10 cellular contexts compared by ENCODE assay signal in genomic region chr21:32096411-32096810, GRCh38.
DNase-seq lines count a peak whose midpoint lies in the region; ATAC-seq and TF ChIP-seq lines count a peak whose summit lies in the region.
"Had no signal": no experiment of that assay in that cellular context is flagged by ENCODE, and none has a peak within 500 bp of the region (broad histone marks: within the 10 kb centered on the region; RNA-seq: fewer than 3 reads in every experiment).

No MANE protein-coding gene starts in this region.

- no peaks in the 10 kb centered on the region for H3K9me3 ChIP-seq in esophagus squamous epithelium
- H3K9me3 ChIP-seq in lower lobe of right lung = no peaks in the 10 kb centered on the region

- 32 to 35% methylated on average over 3 of the region's 3 CpGs for WGBS in esophagus squamous epithelium, 2 donors

- intact Hi-C loops in esophagus squamous epithelium (cut with DNase I) = no loop called here
- intact Hi-C loops in lower lobe of right lung (cut with DNase I) = no loop called here

- H3K4me3 ChIP-seq in foreskin fibroblast (ENCODE audit: low read depth in 1 of 2, low read length in 2 of 2) (no peak overlapping the region), esophagus squamous epithelium (no peak overlapping the region), lower lobe of right lung (no peak overlapping the region)

- ATAC-seq in GM18520 (IDR thresholded peaks at IDR 0.05; ENCODE audit: unreplicated experiment) (no peak), lower lobe of right lung (no peak)

- TF ChIP-seq CTCF in GM12872 (IDR thresholded peaks at IDR 0.05; ENCODE audit: insufficient read depth, low read depth, low read length) (peak; percentile 43; the same call in 2 of the 3 replicates), foreskin fibroblast (IDR thresholded peaks at IDR 0.05; ENCODE audit: low read depth, low read length) (peak; percentile 35), esophagus squamous epithelium (IDR thresholded peaks at IDR 0.05) (peak in 2 of 6 experiments; percentile 5 to 38), lower lobe of right lung (IDR thresholded peaks at IDR 0.05) (no peak), mesothelial cell of epicardium (IDR thresholded peaks at IDR 0.05; ENCODE audit: unreplicated experiment) (no peak)

- no peaks in the 10 kb centered on the region for H3K36me3 Mint-ChIP-seq in mesothelial cell of epicardium

- no peak for TF ChIP-seq POLR2A in esophagus squamous epithelium (IDR thresholded peaks at IDR 0.05)

- peaks cover 14% of the 10 kb centered on the region for H3K9me3 Mint-ChIP-seq in mesothelial cell of epicardium

- peak; percentile 43 for DNase-seq in AG20443 (ENCODE audit: low spot score)
- peak; percentile 76 for DNase-seq in NCI-H82 treated with DMSO at 0.1 percent for 48 hours (lab: John Stamatoyannopoulos, UW; ENCODE audit: unreplicated experiment)
- no peak for DNase-seq in foreskin fibroblast
- no peak for DNase-seq in esophagus squamous epithelium (lab: John Stamatoyannopoulos, UW)
- no peak for DNase-seq in lower lobe of right lung
- DNase-seq in mesothelial cell of epicardium (ENCODE audit: low spot score in 2 of 2, unreplicated experiment in 2 of 2) = no peak
- DNase-seq: HFFc6, hypothalamus had no signal

- H3K27ac ChIP-seq in esophagus squamous epithelium (no peak overlapping the region), lower lobe of right lung (no peak overlapping the region)

- peaks cover 9% of the 10 kb centered on the region for H3K4me1 Mint-ChIP-seq in mesothelial cell of epicardium

- no peak overlapping the region for H3K27ac Mint-ChIP-seq in mesothelial cell of epicardium
- H3K27ac Mint-ChIP-seq: HFFc6 had no signal

- H3K4me1 ChIP-seq in esophagus squamous epithelium = no peaks in the 10 kb centered on the region
- no peaks in the 10 kb centered on the region for H3K4me1 ChIP-seq in lower lobe of right lung

- H3K27me3 ChIP-seq in esophagus squamous epithelium (no peaks in the 10 kb centered on the region), lower lobe of right lung (ENCODE audit: low read depth) (no peaks in the 10 kb centered on the region)

- no peak overlapping the region for H3K4me3 Mint-ChIP-seq in mesothelial cell of epicardium
- H3K4me3 Mint-ChIP-seq: HFFc6 had no signal

- no peaks in the 10 kb centered on the region for H3K27me3 Mint-ChIP-seq in mesothelial cell of epicardium (ENCODE audit: low read depth)

- H3K36me3 ChIP-seq in esophagus squamous epithelium (no peaks in the 10 kb centered on the region), lower lobe of right lung (no peaks in the 10 kb centered on the region)

Comparison
In these comparisons a context has a peak if more than half of its experiments do, and no peak if none do; other contexts are left out.
1. DNase-seq: peak in AG20443 (single experiment) and NCI-H82 treated with DMSO at 0.1 percent for 48 hours (single experiment); none in foreskin fibroblast (0 of 2), esophagus squamous epithelium (single experiment), lower lobe of right lung (single experiment) and mesothelial cell of epicardium (0 of 2).
2. CTCF ChIP-seq: peak in GM12872 (single experiment) and foreskin fibroblast (single experiment); none in lower lobe of right lung (single experiment) and mesothelial cell of epicardium (single experiment).